In genomic region chr1:224565186-224565585, GRCh38 we compare ENCODE assay signal across 8 cellular contexts. TPM values are rescaled to one million over a fixed set of nuclear protein-coding genes. Genes with fewer than 3 reads are reported as not detected.
A peak's percentile ranks its signal among the peaks of the same experiment; 100 is the strongest.
DNase-seq lines count a peak whose midpoint lies in the region; ATAC-seq and TF ChIP-seq lines count a peak whose summit lies in the region.

No MANE protein-coding gene starts in this region.

- H3K36me3 ChIP-seq in RWPE2 (ENCODE audit: low read depth): no peaks in the 10 kb centered on the region
- H3K36me3 ChIP-seq in smooth muscle cell (ENCODE audit: low read depth): no peaks in the 10 kb centered on the region

- no peak for TF ChIP-seq CTCF in RWPE2 (IDR thresholded peaks at IDR 0.05; ENCODE audit: poor library complexity, severe bottlenecking)
- TF ChIP-seq CTCF in smooth muscle cell (IDR thresholded peaks at IDR 0.05; ENCODE audit: borderline replicate concordance, insufficient read depth, poor library complexity, severe bottlenecking): no peak

- peak overlapping the region; percentile 90 for H3K27ac ChIP-seq in RWPE2 (ENCODE audit: poor library complexity, severe bottlenecking)
- peak overlapping the region; percentile 87 for H3K27ac ChIP-seq in smooth muscle cell (ENCODE audit: low read depth)

- H3F3A ChIP-seq in smooth muscle cell (ENCODE audit: low read depth): peaks cover 6% of the 10 kb centered on the region

- peak overlapping the region; percentile 62 for H3K9ac ChIP-seq in smooth muscle cell (ENCODE audit: low read depth)

- H3K27me3 ChIP-seq in RWPE2 (ENCODE audit: insufficient read depth, poor library complexity, severe bottlenecking): no peaks in the 10 kb centered on the region
- no peaks in the 10 kb centered on the region for H3K27me3 ChIP-seq in smooth muscle cell (ENCODE audit: low read depth)

- ATAC-seq in RWPE2 (ENCODE audit: low read depth): peak; percentile 95
- ATAC-seq in activated T-cell treated with anti-CD3 and anti-CD28 coated beads, Interleukin-2, amount 50 U/mL, for 4 hours: no peak
- ATAC-seq in HG03095 (IDR thresholded peaks at IDR 0.05; ENCODE audit: unreplicated experiment): no peak

- H3K79me2 ChIP-seq in smooth muscle cell (ENCODE audit: low read depth): no peaks in the 10 kb centered on the region

- H3K4me1 ChIP-seq in RWPE2 (ENCODE audit: insufficient read depth, poor library complexity, severe bottlenecking): peaks cover 39% of the 10 kb centered on the region
- H3K4me1 ChIP-seq in smooth muscle cell (ENCODE audit: low read depth): peaks cover 5% of the 10 kb centered on the region

- peak; percentile 81 for DNase-seq in H4 (ENCODE audit: low spot score)
- peak; percentile 67 for DNase-seq in RWPE2 (ENCODE audit: low spot score)
- peak; percentile 93 for DNase-seq in fibroblast of gingiva (ENCODE audit: low read depth)
- DNase-seq in smooth muscle cell (lab: John Stamatoyannopoulos, UW; ENCODE audit: unreplicated experiment): peak; percentile 7
- DNase-seq in T-helper 9 cell: no peak
- no peak for DNase-seq in activated T-cell treated with anti-CD3 and anti-CD28 coated beads, Interleukin-2, amount 50 U/mL, for 4 hours
- DNase-seq in NCI-H2029 (lab: John Stamatoyannopoulos, UW): no peak

- no peaks in the 10 kb centered on the region for H3K4me1 Mint-ChIP-seq in activated T-cell treated with anti-CD3 and anti-CD28 coated beads, Interleukin-2, amount 50 U/mL, for 4 hours (ENCODE audit: low read depth)

- 55% methylated on average over 5 of the region's 5 CpGs for WGBS in smooth muscle cell (ENCODE audit: low lambda C conversion rate)

- H3K9me3 ChIP-seq in RWPE2 (ENCODE audit: severe bottlenecking) (no peaks in the 10 kb centered on the region), smooth muscle cell (replicated peaks; ENCODE audit: low read depth) (no peaks in the 10 kb centered on the region)

- H3K36me3 Mint-ChIP-seq in activated T-cell treated with anti-CD3 and anti-CD28 coated beads, Interleukin-2, amount 50 U/mL, for 4 hours (ENCODE audit: insufficient read depth): no peaks in the 10 kb centered on the region

- H3K4me3 Mint-ChIP-seq in activated T-cell treated with anti-CD3 and anti-CD28 coated beads, Interleukin-2, amount 50 U/mL, for 4 hours: no peak overlapping the region

- peak overlapping the region; percentile 34 for H2AFZ ChIP-seq in smooth muscle cell (ENCODE audit: low read depth)

- H3K4me2 ChIP-seq in smooth muscle cell: peak overlapping the region; percentile 47

- H3K4me3 ChIP-seq in RWPE2 (ENCODE audit: severe bottlenecking) (no peak overlapping the region), smooth muscle cell (no peak overlapping the region)

- peaks cover 3% of the 10 kb centered on the region for H3K9me3 Mint-ChIP-seq in activated T-cell treated with anti-CD3 and anti-CD28 coated beads, Interleukin-2, amount 50 U/mL, for 4 hours

- no peaks in the 10 kb centered on the region for H3K27me3 Mint-ChIP-seq in activated T-cell treated with anti-CD3 and anti-CD28 coated beads, Interleukin-2, amount 50 U/mL, for 4 hours (ENCODE audit: low read depth)

- no peaks in the 10 kb centered on the region for H4K20me1 ChIP-seq in smooth muscle cell (ENCODE audit: low read depth)

RNA-seq across cellular contexts. Expression of gene CNIH3, which starts 50.9 kb away (rescaled TPM):
- 0.41 and 2.5 TPM in 2 replicates for total RNA-seq in H4 (2014; rRNA removed; shearing (Covaris generic))
- total RNA-seq in smooth muscle cell: 5.3 and 8.0 TPM in 2 replicates
- polyA plus RNA-seq in smooth muscle cell: 6.6 and 7.2 TPM in 2 replicates
- 1 to 10 TPM in 1 of 3 donors, under 1 TPM in 2; 0.66 to 1.1 (median 0.71) TPM for total RNA-seq in activated T-cell treated with anti-CD3 and anti-CD28 coated beads, Interleukin-2, amount 50 U/mL, for 4 hours

Comparison
In these comparisons a context has a peak if more than half of its experiments do, and no peak if none do; other contexts are left out.
1. DNase-seq: peak in H4 (single experiment), RWPE2 (single experiment), fibroblast of gingiva (single experiment) and smooth muscle cell (single experiment); none in T-helper 9 cell (single experiment), activated T-cell treated with anti-CD3 and anti-CD28 coated beads, Interleukin-2, amount 50 U/mL, for 4 hours (single experiment) and NCI-H2029 (single experiment).